Comparison of ENCODE assay signal across 12 cellular contexts in the genomic region with DNA sequence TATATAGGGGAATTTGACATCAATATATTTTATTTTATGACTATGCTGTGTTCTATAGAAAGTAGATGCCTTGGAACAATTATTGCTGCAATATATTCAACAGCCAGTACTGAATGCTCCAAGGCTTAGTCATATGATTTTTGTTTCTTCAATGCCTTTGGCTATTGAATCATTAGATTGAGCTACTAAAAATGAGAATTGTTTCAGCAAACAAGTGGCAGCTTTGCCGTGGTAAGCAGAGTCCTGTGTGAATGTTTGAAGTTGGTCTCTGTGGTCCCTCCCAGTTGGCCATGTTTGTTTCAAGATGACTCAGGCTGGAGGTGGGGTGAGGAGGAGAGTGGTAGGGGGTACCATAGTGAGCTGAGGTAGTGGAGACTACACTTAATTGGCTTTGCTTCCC.
A peak's percentile ranks its signal among the peaks of the same experiment; 100 is the strongest.
DNase-seq lines count a peak whose midpoint lies in the region; ATAC-seq and TF ChIP-seq lines count a peak whose summit lies in the region.
"Had no signal": no experiment of that assay in that cellular context is flagged by ENCODE, and none has a peak within 500 bp of the region (broad histone marks: within the 10 kb centered on the region; RNA-seq: fewer than 3 reads in every experiment).

No MANE protein-coding gene starts in this region.

- peak; percentile 30 to 35 for ATAC-seq in activated T-cell treated with anti-CD3 and anti-CD28 coated beads, Interleukin-2, amount 50 U/mL, for 4 hours

- H3K36me3 ChIP-seq in stomach = peaks cover 0 to 11% (median 2%) of the 10 kb centered on the region in 4 donors

- H3K4me3 Mint-ChIP-seq in activated T-cell treated with anti-CD3 and anti-CD28 coated beads, Interleukin-2, amount 50 U/mL, for 4 hours = no peak overlapping the region
- H3K4me3 Mint-ChIP-seq in activated CD4-positive, alpha-beta memory T cell treated with anti-CD3 and anti-CD28 coated beads, Interleukin-2, amount 10 ng/mL, durations not matched to agents 7 days and 5 days = no peak overlapping the region

- no peaks in the 10 kb centered on the region for H3K4me1 Mint-ChIP-seq in activated T-cell treated with anti-CD3 and anti-CD28 coated beads, Interleukin-2, amount 50 U/mL, for 4 hours (ENCODE audit: low read depth)
- H3K4me1 Mint-ChIP-seq in activated CD4-positive, alpha-beta memory T cell treated with anti-CD3 and anti-CD28 coated beads, Interleukin-2, amount 10 ng/mL, durations not matched to agents 7 days and 5 days = peaks cover 38% of the 10 kb centered on the region

- peaks cover 0 to 11% (median 3%) of the 10 kb centered on the region in 4 donors for H3K9me3 ChIP-seq in stomach

- POLR2A ChIA-PET in activated CD4-positive, alpha-beta memory T cell treated with anti-CD3 and anti-CD28 coated beads, Interleukin-2, amount 10 ng/mL, durations not matched to agents 7 days and 5 days (lab: Charles Lee) = interaction anchor here (1.9 kb wide), 1 partner anchor 16 kb away, joined by 4 read pairs; no protein-coding TSS in a partner anchor

- peaks cover 8% of the 10 kb centered on the region for H3K9me3 Mint-ChIP-seq in activated T-cell treated with anti-CD3 and anti-CD28 coated beads, Interleukin-2, amount 50 U/mL, for 4 hours
- H3K9me3 Mint-ChIP-seq in activated CD4-positive, alpha-beta memory T cell treated with anti-CD3 and anti-CD28 coated beads, Interleukin-2, amount 10 ng/mL, durations not matched to agents 7 days and 5 days = peaks cover 14% of the 10 kb centered on the region

- no peak overlapping the region for H3K27ac Mint-ChIP-seq in activated CD4-positive, alpha-beta memory T cell treated with anti-CD3 and anti-CD28 coated beads, Interleukin-2, amount 10 ng/mL, durations not matched to agents 7 days and 5 days

- peaks cover 6 to 28% (median 15%) of the 10 kb centered on the region in 4 donors for H3K4me1 ChIP-seq in stomach

- DNase-seq in activated T-cell treated with anti-CD3 and anti-CD28 coated beads, Interleukin-2, amount 50 U/mL, for 4 hours = no peak
- DNase-seq in activated T-cell treated with anti-CD3 and anti-CD28 coated beads for 4 hours (no peak), fibroblast of the aortic adventitia (ENCODE audit: low read depth) (peak; percentile 90), stomach (no peak), DMS 273 treated with DMSO at 0.1 percent for 48 hours (lab: John Stamatoyannopoulos, UW) (no peak), cerebellar cortex (ENCODE audit: low spot score) (no peak), NCI-H526 treated with DMSO at 0.1 percent for 48 hours (lab: John Stamatoyannopoulos, UW) (no peak)
- DNase-seq in activated CD4-positive, alpha-beta memory T cell treated with anti-CD3 and anti-CD28 coated beads, Interleukin-2, amount 10 ng/mL, durations not matched to agents 7 days and 5 days = peak; percentile 40
- DNase-seq: head of caudate nucleus, NCI-H510A treated with DMSO at 0.1 percent for 48 hours, small intestine had no signal

- no peak for TF ChIP-seq POLR2A in stomach (IDR thresholded peaks at IDR 0.05)

- peaks cover 19% of the 10 kb centered on the region for H3K36me3 Mint-ChIP-seq in activated T-cell treated with anti-CD3 and anti-CD28 coated beads, Interleukin-2, amount 50 U/mL, for 4 hours (ENCODE audit: insufficient read depth)
- H3K36me3 Mint-ChIP-seq in activated CD4-positive, alpha-beta memory T cell treated with anti-CD3 and anti-CD28 coated beads, Interleukin-2, amount 10 ng/mL, durations not matched to agents 7 days and 5 days (ENCODE audit: low read depth) = peaks cover 20% of the 10 kb centered on the region

- TF ChIP-seq EP300 in stomach (IDR thresholded peaks at IDR 0.05) = no peak

- 19 to 43% (median 36%) methylated on average over 1 of the region's 1 CpG for WGBS in stomach, 5 donors

- CTCF ChIA-PET in activated CD4-positive, alpha-beta memory T cell treated with anti-CD3 and anti-CD28 coated beads, Interleukin-2, amount 10 ng/mL, durations not matched to agents 7 days and 5 days (lab: Charles Lee) = interaction anchor here (0.7 to 1.4 kb wide), 3 partner anchors 12 to 265 kb away, joined by 3 to 6 read pairs (median 3); no protein-coding TSS in a partner anchor

- TF ChIP-seq CTCF in fibroblast of the aortic adventitia (IDR thresholded peaks at IDR 0.05; ENCODE audit: insufficient read depth, low read length) (no peak), stomach (IDR thresholded peaks at IDR 0.05) (no peak)

- peak overlapping the region in 4 of 5 donors; percentile 72 to 81 (median 78) for H3K27ac ChIP-seq in stomach

- H3K4me3 ChIP-seq in fibroblast of the aortic adventitia (ENCODE audit: low read depth, low read length) (no peak overlapping the region), stomach (no peak overlapping the region)
- H3K4me3 ChIP-seq: BLaER1 treated with 17β-estradiol and CSF1 and Interleukin-3, amounts not matched to agents 10 nM and 100 nM had no signal

- intact Hi-C loops in stomach (cut with DNase I; ENCODE audit: low total_unique reads) = no loop called here

- H3K27me3 Mint-ChIP-seq in activated T-cell treated with anti-CD3 and anti-CD28 coated beads, Interleukin-2, amount 50 U/mL, for 4 hours (ENCODE audit: low read depth) = no peaks in the 10 kb centered on the region
- H3K27me3 Mint-ChIP-seq in activated CD4-positive, alpha-beta memory T cell treated with anti-CD3 and anti-CD28 coated beads, Interleukin-2, amount 10 ng/mL, durations not matched to agents 7 days and 5 days = no peaks in the 10 kb centered on the region

- no peaks in the 10 kb centered on the region for H3K27me3 ChIP-seq in stomach
- H3K27me3 ChIP-seq: BLaER1 treated with 17β-estradiol and CSF1 and Interleukin-3, amounts not matched to agents 10 nM and 100 nM had no signal

Comparison
In these comparisons a context has a peak if more than half of its experiments do, and no peak if none do; other contexts are left out.
1. DNase-seq: peak in activated CD4-positive, alpha-beta memory T cell treated with anti-CD3 and anti-CD28 coated beads, Interleukin-2, amount 10 ng/mL, durations not matched to agents 7 days and 5 days (single experiment) and fibroblast of the aortic adventitia (single experiment); none in activated T-cell treated with anti-CD3 and anti-CD28 coated beads, Interleukin-2, amount 50 U/mL, for 4 hours (single experiment), activated T-cell treated with anti-CD3 and anti-CD28 coated beads for 4 hours (single experiment), stomach (single experiment), DMS 273 treated with DMSO at 0.1 percent for 48 hours (single experiment), cerebellar cortex (single experiment) and NCI-H526 treated with DMSO at 0.1 percent for 48 hours (single experiment).